In the genomic region with DNA sequence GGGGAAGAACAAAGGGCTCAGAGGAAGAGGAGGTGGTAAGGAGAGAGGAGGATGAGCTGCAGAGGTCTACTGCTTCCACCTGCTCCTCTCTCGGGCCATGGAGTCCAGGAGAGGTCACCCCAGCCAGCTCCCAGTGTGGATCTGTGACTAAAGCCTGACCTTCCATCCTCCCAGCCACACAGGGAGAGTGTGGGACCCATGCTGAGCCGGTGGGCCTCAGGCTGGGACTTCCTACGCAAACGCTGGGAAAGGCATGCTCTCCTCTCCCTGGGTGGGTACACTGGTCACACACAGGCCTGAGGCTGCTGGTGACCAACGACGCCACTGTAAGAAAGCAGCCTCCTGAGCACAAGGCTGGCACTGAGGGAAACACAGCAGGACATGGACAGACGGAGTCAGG, we compare ENCODE assay signal across 13 cellular contexts.
A peak's percentile ranks its signal among the peaks of the same experiment; 100 is the strongest.
DNase-seq lines count a peak whose midpoint lies in the region; ATAC-seq and TF ChIP-seq lines count a peak whose summit lies in the region.
"Had no signal": no experiment of that assay in that cellular context is flagged by ENCODE, and none has a peak within 500 bp of the region (broad histone marks: within the 10 kb centered on the region; RNA-seq: fewer than 3 reads in every experiment).

No MANE protein-coding gene starts in this region.

- peaks cover 90% of the 10 kb centered on the region for H3K4me1 Mint-ChIP-seq in CD8-positive, alpha-beta T cell (ENCODE audit: low read depth)
- peaks cover 88% of the 10 kb centered on the region for H3K4me1 Mint-ChIP-seq in central memory CD8-positive, alpha-beta T cell
- H3K4me1 Mint-ChIP-seq in endothelial cell (ENCODE audit: unreplicated experiment) = peaks cover 42% of the 10 kb centered on the region

- H2AFZ ChIP-seq in OCI-LY3 (ENCODE audit: low read depth, low read length) = no peak overlapping the region

- H3K9ac ChIP-seq in OCI-LY3 (ENCODE audit: low read length) = no peak overlapping the region

- no peaks in the 10 kb centered on the region for H3K9me3 ChIP-seq in CD8-positive, alpha-beta T cell (ENCODE audit: low read length)
- H3K9me3 ChIP-seq in OCI-LY3 (ENCODE audit: insufficient read depth, low read length) = no peaks in the 10 kb centered on the region
- H3K9me3 ChIP-seq: mucosa of descending colon had no signal

- H3K27me3 Mint-ChIP-seq in CD8-positive, alpha-beta T cell (ENCODE audit: low read depth) = no peaks in the 10 kb centered on the region
- H3K27me3 Mint-ChIP-seq in central memory CD8-positive, alpha-beta T cell = no peaks in the 10 kb centered on the region
- H3K27me3 Mint-ChIP-seq in endothelial cell (ENCODE audit: unreplicated experiment) = peaks cover 17% of the 10 kb centered on the region
- H3K27me3 Mint-ChIP-seq: progenitor cell of endocrine pancreas had no signal

- no peak for DNase-seq in CD8-positive, alpha-beta T cell
- no peak for DNase-seq in central memory CD8-positive, alpha-beta T cell (ENCODE audit: low spot score in 2 of 2)
- DNase-seq in endothelial cell (ENCODE audit: low spot score) (no peak), kidney glomerular epithelial cell (lab: John Stamatoyannopoulos, UW) (no peak), NCI-H510A treated with DMSO at 0.1 percent for 48 hours (lab: John Stamatoyannopoulos, UW) (no peak)
- DNase-seq: NCI-H2107, NCI-H82 had no signal

- no peaks in the 10 kb centered on the region for H3K36me3 ChIP-seq in CD8-positive, alpha-beta T cell (ENCODE audit: insufficient read depth, low read length)
- H3K36me3 ChIP-seq in OCI-LY3 (replicated peaks; ENCODE audit: low read depth, low read length) = no peaks in the 10 kb centered on the region

- H4K20me1 ChIP-seq in OCI-LY3 (ENCODE audit: insufficient read depth, low read length) = peaks cover 8% of the 10 kb centered on the region; the same call in 1 of the 2 replicates

- intact Hi-C loops in CD8-positive, alpha-beta T cell (cut with DNase I, micrococcal nuclease) = loop anchor here (5.0 kb wide), 3 partner anchors 106 to 191 kb away; partner anchors contain the start of gene PREX1 (in 1 of the 2)

- no peaks in the 10 kb centered on the region for H3K27me3 ChIP-seq in CD8-positive, alpha-beta T cell (ENCODE audit: insufficient read depth, low read length)
- H3K27me3 ChIP-seq in OCI-LY3 (ENCODE audit: low read depth, low read length) = no peaks in the 10 kb centered on the region
- H3K27me3 ChIP-seq: tibial nerve had no signal

- no peaks in the 10 kb centered on the region for H3K79me2 ChIP-seq in OCI-LY3 (ENCODE audit: low read length)

- peak overlapping the region; percentile 27; the same call in 1 of the 2 replicates for H3K4me2 ChIP-seq in OCI-LY3 (ENCODE audit: low read length)

- no peak for TF ChIP-seq CTCF in CD8-positive, alpha-beta T cell (IDR thresholded peaks at IDR 0.05)
- TF ChIP-seq CTCF in OCI-LY3 (IDR thresholded peaks at IDR 0.05; ENCODE audit: low read depth, low read length) (no peak), endothelial cell (IDR thresholded peaks at IDR 0.05; ENCODE audit: unreplicated experiment) (no peak)

- peak overlapping the region; percentile 94 for H3K27ac Mint-ChIP-seq in CD8-positive, alpha-beta T cell
- H3K27ac Mint-ChIP-seq in central memory CD8-positive, alpha-beta T cell (ENCODE audit: low read depth) = peak overlapping the region; percentile 97
- H3K27ac Mint-ChIP-seq in endothelial cell (ENCODE audit: unreplicated experiment) = no peak overlapping the region
- H3K27ac Mint-ChIP-seq: progenitor cell of endocrine pancreas had no signal

- ATAC-seq in CD8-positive, alpha-beta T cell = no peak
- no peak for ATAC-seq in central memory CD8-positive, alpha-beta T cell (replicated peaks; ENCODE audit: extremely low read depth, poor library complexity, severe bottlenecking)
- no peak for ATAC-seq in GM21786 (IDR thresholded peaks at IDR 0.05; ENCODE audit: unreplicated experiment)

- peaks cover 82% of the 10 kb centered on the region for H3K4me1 ChIP-seq in CD8-positive, alpha-beta T cell (ENCODE audit: insufficient read depth, low read length)
- H3K4me1 ChIP-seq in OCI-LY3 (ENCODE audit: low read length) = peaks cover 57% of the 10 kb centered on the region

- H3K4me3 ChIP-seq in CD8-positive, alpha-beta T cell (ENCODE audit: low read depth, low read length) = peak overlapping the region; percentile 28
- H3K4me3 ChIP-seq in OCI-LY3 (ENCODE audit: low read length) = no peak overlapping the region
- H3K4me3 ChIP-seq in skin epidermis = no peak overlapping the region
- H3K4me3 ChIP-seq: mucosa of descending colon, tibial nerve had no signal

- POLR2A ChIA-PET in CD8-positive, alpha-beta T cell (lab: Charles Lee) = interaction anchor here (0.5 to 2.7 kb wide), 5 partner anchors 8 to 997 kb away, joined by 3 to 8 read pairs (median 5); partner anchors contain the start of genes B4GALT5 and PREX1

- H3K9me3 Mint-ChIP-seq in CD8-positive, alpha-beta T cell = peaks cover 2% of the 10 kb centered on the region
- no peaks in the 10 kb centered on the region for H3K9me3 Mint-ChIP-seq in central memory CD8-positive, alpha-beta T cell
- no peaks in the 10 kb centered on the region for H3K9me3 Mint-ChIP-seq in endothelial cell (ENCODE audit: unreplicated experiment)

- CTCF ChIA-PET in CD8-positive, alpha-beta T cell (lab: Charles Lee) = interaction anchor here (1.3 to 2.6 kb wide), 5 partner anchors 10 to 189 kb away, joined by 3 to 10 read pairs (median 6); partner anchors contain the start of gene PREX1

- H3K27ac ChIP-seq in CD8-positive, alpha-beta T cell (ENCODE audit: low read depth, low read length) = peak overlapping the region; percentile 50
- no peak overlapping the region for H3K27ac ChIP-seq in OCI-LY3 (ENCODE audit: low read length)
- peak overlapping the region in 15 of 21 experiments; percentile 34 to 88 (median 71) for H3K27ac ChIP-seq in skin epidermis

- H3K36me3 Mint-ChIP-seq in CD8-positive, alpha-beta T cell = peaks cover 32% of the 10 kb centered on the region
- peaks cover 12% of the 10 kb centered on the region for H3K36me3 Mint-ChIP-seq in central memory CD8-positive, alpha-beta T cell (ENCODE audit: insufficient read depth)
- peaks cover 50% of the 10 kb centered on the region for H3K36me3 Mint-ChIP-seq in endothelial cell (ENCODE audit: low read depth, unreplicated experiment)

- peak overlapping the region; percentile 73 for H3K4me3 Mint-ChIP-seq in CD8-positive, alpha-beta T cell
- peak overlapping the region; percentile 83 for H3K4me3 Mint-ChIP-seq in central memory CD8-positive, alpha-beta T cell
- H3K4me3 Mint-ChIP-seq in endothelial cell (ENCODE audit: unreplicated experiment) = no peak overlapping the region
